1 cellular context compared by ENCODE assay signal in the genomic region with DNA sequence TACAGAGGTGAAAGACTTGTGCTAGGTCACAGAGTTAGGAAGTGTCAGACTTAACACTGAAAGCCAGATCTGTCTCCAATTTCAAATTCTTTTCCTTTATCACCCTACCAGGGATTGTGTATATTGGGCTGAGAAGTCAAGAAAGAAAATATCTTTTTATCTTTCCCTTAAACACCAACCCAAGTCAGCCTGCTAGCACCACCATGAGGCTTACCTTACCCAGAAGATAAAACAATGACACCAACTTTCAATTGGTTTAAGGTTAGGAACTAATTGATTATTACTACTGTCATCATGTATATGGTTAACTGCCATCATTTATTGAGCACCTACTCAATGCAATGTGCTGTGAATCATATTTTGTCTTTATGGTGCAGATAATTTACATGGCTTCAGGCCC.
TF ChIP-seq lines count a peak whose summit lies in the region.

No MANE protein-coding gene starts in this region.

TF ChIP-seq in H1, 55 proteins besides CTCF, POLR2A, EP300 and RAD21 (continued from another document):
- TF ChIP-seq, protein P1, sequence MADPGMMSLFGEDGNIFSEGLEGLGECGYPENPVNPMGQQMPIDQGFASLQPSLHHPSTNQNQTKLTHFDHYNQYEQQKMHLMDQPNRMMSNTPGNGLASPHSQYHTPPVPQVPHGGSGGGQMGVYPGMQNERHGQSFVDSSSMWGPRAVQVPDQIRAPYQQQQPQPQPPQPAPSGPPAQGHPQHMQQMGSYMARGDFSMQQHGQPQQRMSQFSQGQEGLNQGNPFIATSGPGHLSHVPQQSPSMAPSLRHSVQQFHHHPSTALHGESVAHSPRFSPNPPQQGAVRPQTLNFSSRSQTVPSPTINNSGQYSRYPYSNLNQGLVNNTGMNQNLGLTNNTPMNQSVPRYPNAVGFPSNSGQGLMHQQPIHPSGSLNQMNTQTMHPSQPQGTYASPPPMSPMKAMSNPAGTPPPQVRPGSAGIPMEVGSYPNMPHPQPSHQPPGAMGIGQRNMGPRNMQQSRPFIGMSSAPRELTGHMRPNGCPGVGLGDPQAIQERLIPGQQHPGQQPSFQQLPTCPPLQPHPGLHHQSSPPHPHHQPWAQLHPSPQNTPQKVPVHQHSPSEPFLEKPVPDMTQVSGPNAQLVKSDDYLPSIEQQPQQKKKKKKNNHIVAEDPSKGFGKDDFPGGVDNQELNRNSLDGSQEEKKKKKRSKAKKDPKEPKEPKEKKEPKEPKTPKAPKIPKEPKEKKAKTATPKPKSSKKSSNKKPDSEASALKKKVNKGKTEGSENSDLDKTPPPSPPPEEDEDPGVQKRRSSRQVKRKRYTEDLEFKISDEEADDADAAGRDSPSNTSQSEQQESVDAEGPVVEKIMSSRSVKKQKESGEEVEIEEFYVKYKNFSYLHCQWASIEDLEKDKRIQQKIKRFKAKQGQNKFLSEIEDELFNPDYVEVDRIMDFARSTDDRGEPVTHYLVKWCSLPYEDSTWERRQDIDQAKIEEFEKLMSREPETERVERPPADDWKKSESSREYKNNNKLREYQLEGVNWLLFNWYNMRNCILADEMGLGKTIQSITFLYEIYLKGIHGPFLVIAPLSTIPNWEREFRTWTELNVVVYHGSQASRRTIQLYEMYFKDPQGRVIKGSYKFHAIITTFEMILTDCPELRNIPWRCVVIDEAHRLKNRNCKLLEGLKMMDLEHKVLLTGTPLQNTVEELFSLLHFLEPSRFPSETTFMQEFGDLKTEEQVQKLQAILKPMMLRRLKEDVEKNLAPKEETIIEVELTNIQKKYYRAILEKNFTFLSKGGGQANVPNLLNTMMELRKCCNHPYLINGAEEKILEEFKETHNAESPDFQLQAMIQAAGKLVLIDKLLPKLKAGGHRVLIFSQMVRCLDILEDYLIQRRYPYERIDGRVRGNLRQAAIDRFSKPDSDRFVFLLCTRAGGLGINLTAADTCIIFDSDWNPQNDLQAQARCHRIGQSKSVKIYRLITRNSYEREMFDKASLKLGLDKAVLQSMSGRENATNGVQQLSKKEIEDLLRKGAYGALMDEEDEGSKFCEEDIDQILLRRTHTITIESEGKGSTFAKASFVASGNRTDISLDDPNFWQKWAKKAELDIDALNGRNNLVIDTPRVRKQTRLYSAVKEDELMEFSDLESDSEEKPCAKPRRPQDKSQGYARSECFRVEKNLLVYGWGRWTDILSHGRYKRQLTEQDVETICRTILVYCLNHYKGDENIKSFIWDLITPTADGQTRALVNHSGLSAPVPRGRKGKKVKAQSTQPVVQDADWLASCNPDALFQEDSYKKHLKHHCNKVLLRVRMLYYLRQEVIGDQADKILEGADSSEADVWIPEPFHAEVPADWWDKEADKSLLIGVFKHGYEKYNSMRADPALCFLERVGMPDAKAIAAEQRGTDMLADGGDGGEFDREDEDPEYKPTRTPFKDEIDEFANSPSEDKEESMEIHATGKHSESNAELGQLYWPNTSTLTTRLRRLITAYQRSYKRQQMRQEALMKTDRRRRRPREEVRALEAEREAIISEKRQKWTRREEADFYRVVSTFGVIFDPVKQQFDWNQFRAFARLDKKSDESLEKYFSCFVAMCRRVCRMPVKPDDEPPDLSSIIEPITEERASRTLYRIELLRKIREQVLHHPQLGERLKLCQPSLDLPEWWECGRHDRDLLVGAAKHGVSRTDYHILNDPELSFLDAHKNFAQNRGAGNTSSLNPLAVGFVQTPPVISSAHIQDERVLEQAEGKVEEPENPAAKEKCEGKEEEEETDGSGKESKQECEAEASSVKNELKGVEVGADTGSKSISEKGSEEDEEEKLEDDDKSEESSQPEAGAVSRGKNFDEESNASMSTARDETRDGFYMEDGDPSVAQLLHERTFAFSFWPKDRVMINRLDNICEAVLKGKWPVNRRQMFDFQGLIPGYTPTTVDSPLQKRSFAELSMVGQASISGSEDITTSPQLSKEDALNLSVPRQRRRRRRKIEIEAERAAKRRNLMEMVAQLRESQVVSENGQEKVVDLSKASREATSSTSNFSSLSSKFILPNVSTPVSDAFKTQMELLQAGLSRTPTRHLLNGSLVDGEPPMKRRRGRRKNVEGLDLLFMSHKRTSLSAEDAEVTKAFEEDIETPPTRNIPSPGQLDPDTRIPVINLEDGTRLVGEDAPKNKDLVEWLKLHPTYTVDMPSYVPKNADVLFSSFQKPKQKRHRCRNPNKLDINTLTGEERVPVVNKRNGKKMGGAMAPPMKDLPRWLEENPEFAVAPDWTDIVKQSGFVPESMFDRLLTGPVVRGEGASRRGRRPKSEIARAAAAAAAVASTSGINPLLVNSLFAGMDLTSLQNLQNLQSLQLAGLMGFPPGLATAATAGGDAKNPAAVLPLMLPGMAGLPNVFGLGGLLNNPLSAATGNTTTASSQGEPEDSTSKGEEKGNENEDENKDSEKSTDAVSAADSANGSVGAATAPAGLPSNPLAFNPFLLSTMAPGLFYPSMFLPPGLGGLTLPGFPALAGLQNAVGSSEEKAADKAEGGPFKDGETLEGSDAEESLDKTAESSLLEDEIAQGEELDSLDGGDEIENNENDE (IDR thresholded peaks at IDR 0.05; ENCODE audit: insufficient replicate concordance, low read length), result no peak
- TF ChIP-seq ZNF274 (IDR thresholded peaks at IDR 0.05; ENCODE audit: borderline replicate concordance, extremely low read depth, low read length) (no peak), FOSL1 (IDR thresholded peaks at IDR 0.05; ENCODE audit: insufficient read depth, low read depth, low read length) (no peak), YY1 (IDR thresholded peaks at IDR 0.05; ENCODE audit: low read depth, low read length) (no peak), HDAC6 (IDR thresholded peaks at IDR 0.05; ENCODE audit: low read depth, low read length) (no peak), EGR1 (IDR thresholded peaks at IDR 0.05; ENCODE audit: borderline replicate concordance, low read depth, low read length) (no peak), KDM1A (IDR thresholded peaks at IDR 0.05; ENCODE audit: borderline replicate concordance, low read length) (no peak), SP2 (IDR thresholded peaks at IDR 0.05; ENCODE audit: low read length) (no peak), CEBPB (IDR thresholded peaks at IDR 0.05; ENCODE audit: low read depth, low read length) (no peak)
TF ChIP-seq in H1: peak in this region for 0.
